Comparison of ENCODE assay signal across 14 cellular contexts in genomic region chr6:158805698-158806373, GRCh38. TPM values are rescaled to one million over a fixed set of nuclear protein-coding genes. Genes with fewer than 3 reads are reported as not detected.
DNase-seq lines count a peak whose midpoint lies in the region; ATAC-seq and TF ChIP-seq lines count a peak whose summit lies in the region.
"Had no signal": no experiment of that assay in that cellular context is flagged by ENCODE, and none has a peak within 500 bp of the region (broad histone marks: within the 10 kb centered on the region; RNA-seq: fewer than 3 reads in every experiment).

No MANE protein-coding gene starts in this region.

- WGBS in stomach, 5 donors, result 68 to 82% (median 79%) methylated on average over 5 of the region's 5 CpGs

- H3K4me1 Mint-ChIP-seq in activated T-cell treated with anti-CD3 and anti-CD28 coated beads, Interleukin-2, amount 50 U/mL, for 24 hours (ENCODE audit: low read depth), result peaks cover 91% of the 10 kb centered on the region
- peaks cover 84% of the 10 kb centered on the region for H3K4me1 Mint-ChIP-seq in endothelial cell (ENCODE audit: unreplicated experiment)

- ATAC-seq in HG02642 (IDR thresholded peaks at IDR 0.05; ENCODE audit: poor library complexity, unreplicated experiment), result no peak
- no peak for ATAC-seq in HG02588 (IDR thresholded peaks at IDR 0.05; ENCODE audit: unreplicated experiment)
- ATAC-seq: gastroesophageal sphincter had no signal

- H3K36me3 ChIP-seq in Peyer's patch, result peaks cover 0 to 7% (median 0%) of the 10 kb centered on the region in 3 donors
- peaks cover 0 to 21% (median 11%) of the 10 kb centered on the region in 4 donors for H3K36me3 ChIP-seq in stomach
- H3K36me3 ChIP-seq: thyroid gland had no signal

- H3K4me1 ChIP-seq in Peyer's patch (peaks cover 3 to 61% (median 33%) of the 10 kb centered on the region in 4 donors), stomach (peaks cover 41 to 96% (median 75%) of the 10 kb centered on the region in 4 donors)

- intact Hi-C loops in stomach (cut with DNase I; ENCODE audit: low total_unique reads), result no loop called here

- H3K27me3 Mint-ChIP-seq in activated T-cell treated with anti-CD3 and anti-CD28 coated beads, Interleukin-2, amount 50 U/mL, for 24 hours, result no peaks in the 10 kb centered on the region
- peaks cover 2% of the 10 kb centered on the region for H3K27me3 Mint-ChIP-seq in endothelial cell (ENCODE audit: unreplicated experiment)

- H3K27me3 ChIP-seq in Peyer's patch (no peaks in the 10 kb centered on the region), stomach (no peaks in the 10 kb centered on the region)
- H3K27me3 ChIP-seq: gastroesophageal sphincter, thyroid gland had no signal

- TF ChIP-seq POLR2A in Peyer's patch (IDR thresholded peaks at IDR 0.05) (peak in 1 of 2 donors; percentile 62), stomach (IDR thresholded peaks at IDR 0.05) (no peak)

- H3K4me3 ChIP-seq in Peyer's patch (no peak overlapping the region), stomach (no peak overlapping the region)
- H3K4me3 ChIP-seq: gastroesophageal sphincter, smooth muscle cell, thyroid gland had no signal

- H3K27ac Mint-ChIP-seq in activated T-cell treated with anti-CD3 and anti-CD28 coated beads, Interleukin-2, amount 50 U/mL, for 24 hours, result peak overlapping the region; percentile 72
- peak overlapping the region; percentile 81 for H3K27ac Mint-ChIP-seq in endothelial cell (ENCODE audit: unreplicated experiment)

- H3K27ac ChIP-seq in Peyer's patch (peak overlapping the region; percentile 30 to 86 (median 56)), stomach (peak overlapping the region in 1 of 5 donors; percentile 18)
- H3K27ac ChIP-seq: gastroesophageal sphincter, thyroid gland had no signal

- H3K9me3 Mint-ChIP-seq in activated T-cell treated with anti-CD3 and anti-CD28 coated beads, Interleukin-2, amount 50 U/mL, for 24 hours, result no peaks in the 10 kb centered on the region
- H3K9me3 Mint-ChIP-seq in endothelial cell (ENCODE audit: unreplicated experiment), result no peaks in the 10 kb centered on the region

- H3K4me3 Mint-ChIP-seq in activated T-cell treated with anti-CD3 and anti-CD28 coated beads, Interleukin-2, amount 50 U/mL, for 24 hours, result peak overlapping the region; percentile 21
- no peak overlapping the region for H3K4me3 Mint-ChIP-seq in endothelial cell (ENCODE audit: unreplicated experiment)

- H3K9me3 ChIP-seq in Peyer's patch (no peaks in the 10 kb centered on the region), stomach (no peaks in the 10 kb centered on the region)
- H3K9me3 ChIP-seq: gastroesophageal sphincter, thyroid gland had no signal

- TF ChIP-seq CTCF in Peyer's patch (IDR thresholded peaks at IDR 0.05), result no peak
- TF ChIP-seq CTCF in endothelial cell (IDR thresholded peaks at IDR 0.05; ENCODE audit: unreplicated experiment), result no peak
- TF ChIP-seq CTCF in stomach (IDR thresholded peaks at IDR 0.05), result no peak

- H3K36me3 Mint-ChIP-seq in activated T-cell treated with anti-CD3 and anti-CD28 coated beads, Interleukin-2, amount 50 U/mL, for 24 hours (ENCODE audit: low read depth), result peaks cover 91% of the 10 kb centered on the region
- H3K36me3 Mint-ChIP-seq in endothelial cell (ENCODE audit: low read depth, unreplicated experiment), result peaks cover 15% of the 10 kb centered on the region

- TF ChIP-seq EP300 in stomach (IDR thresholded peaks at IDR 0.05), result no peak

- DNase-seq in activated T-cell treated with anti-CD3 and anti-CD28 coated beads, Interleukin-2, amount 50 U/mL, for 24 hours, result no peak
- no peak for DNase-seq in activated T-cell treated with anti-CD3 and anti-CD28 coated beads, Interleukin-2, amount 50 U/mL, for 1 hour
- DNase-seq in Peyer's patch, result peak; percentile 24 to 82 (median 65)
- DNase-seq in endothelial cell (ENCODE audit: low spot score), result no peak
- DNase-seq in stomach, result peak; percentile 25
- DNase-seq in stimulated activated CD4-positive, alpha-beta T cell treated with anti-CD3 and anti-CD28 coated beads, Interleukin-2, amount 100 ng/mL, for 48 hours, result no peak
- DNase-seq: effector memory CD4-positive, alpha-beta T cell; MV-4-11; NCI-H446; thyroid gland had no signal

RNA-seq across cellular contexts. Expression of gene EZR, which starts 13.3 kb away (rescaled TPM):
- total RNA-seq in Peyer's patch (100 to 1,000 TPM; 201 to 515 (median 470) TPM), endothelial cell (ENCODE audit: unreplicated experiment) (125 TPM), stomach (100 to 1,000 TPM in 3 of 5 donors, 10 to 100 TPM in 2; 69.5 to 317 (median 295) TPM)
- 100 to 1,000 TPM; 121 to 231 (median 205) TPM for polyA plus RNA-seq in stomach

Comparison
In these comparisons a context has a peak if more than half of its experiments do, and no peak if none do; other contexts are left out.
1. DNase-seq: peak in Peyer's patch (3 of 3) and stomach (single experiment); none in activated T-cell treated with anti-CD3 and anti-CD28 coated beads, Interleukin-2, amount 50 U/mL, for 24 hours (single experiment), activated T-cell treated with anti-CD3 and anti-CD28 coated beads, Interleukin-2, amount 50 U/mL, for 1 hour (single experiment), endothelial cell (single experiment) and stimulated activated CD4-positive, alpha-beta T cell treated with anti-CD3 and anti-CD28 coated beads, Interleukin-2, amount 100 ng/mL, for 48 hours (0 of 2).